22 cellular contexts compared by ENCODE assay signal in the genomic region with DNA sequence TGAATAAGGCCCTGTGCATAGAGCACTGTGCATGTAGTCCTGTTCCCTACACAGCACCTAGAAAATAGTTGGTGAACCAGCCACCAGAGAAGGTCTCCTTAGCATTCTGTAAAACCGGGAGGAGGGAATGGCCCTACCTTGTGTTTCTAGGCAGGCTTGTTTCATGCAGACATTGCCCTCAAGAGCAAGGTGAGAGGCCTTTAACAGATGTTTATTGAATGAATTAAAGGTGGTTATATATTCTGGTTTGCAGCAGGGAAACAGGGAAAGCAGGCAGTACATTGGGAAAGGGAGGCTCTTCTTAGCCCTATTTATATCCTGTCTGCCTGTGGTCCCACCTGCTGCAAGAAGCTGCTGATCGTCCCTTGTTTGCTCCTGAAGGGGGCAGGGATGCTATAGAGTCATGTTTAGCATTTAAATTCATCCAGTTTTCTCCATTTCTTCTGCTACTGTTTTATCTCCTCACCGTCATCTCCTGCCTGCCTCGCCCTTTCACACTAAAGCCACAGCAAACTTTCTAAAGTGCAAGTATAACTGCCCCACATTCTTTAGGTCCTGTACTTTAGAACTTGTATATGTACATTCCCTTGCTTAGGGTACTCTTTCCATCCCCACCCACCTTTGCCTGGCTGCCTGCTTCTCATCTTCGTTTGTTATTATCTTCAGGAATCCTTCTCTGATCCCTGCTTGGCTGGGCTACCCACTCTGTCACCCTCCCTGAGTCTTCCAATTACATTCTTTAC.
DNase-seq lines count a peak whose midpoint lies in the region; ATAC-seq and TF ChIP-seq lines count a peak whose summit lies in the region.
"Had no signal": no experiment of that assay in that cellular context is flagged by ENCODE, and none has a peak within 500 bp of the region (broad histone marks: within the 10 kb centered on the region; RNA-seq: fewer than 3 reads in every experiment).

No MANE protein-coding gene starts in this region.

- H3K79me1 ChIP-seq in neuronal stem cell (ENCODE audit: low read depth, low read length), result no peaks in the 10 kb centered on the region

- DNase-seq in UCSD-AML1 (lab: John Stamatoyannopoulos, UW; ENCODE audit: unreplicated experiment), result peak; percentile 13
- DNase-seq in neuronal stem cell (ENCODE audit: low spot score), result no peak
- DNase-seq in foreskin keratinocyte, result no peak
- DNase-seq in activated CD8-positive, alpha-beta memory T cell treated with anti-CD3 and anti-CD28 coated beads, Interleukin-2, amount 50 U/mL, for 4 hours, result no peak
- no peak for DNase-seq in H4 (ENCODE audit: low spot score)
- DNase-seq: activated CD4-positive, alpha-beta T cell treated with anti-CD3 and anti-CD28 coated beads for 36 hours; activated effector memory CD4-positive, alpha-beta T cell treated with anti-CD3 and anti-CD28 coated beads, Interleukin-2, amount 50 U/mL, for 16 hours; activated naive CD8-positive, alpha-beta T cell treated with anti-CD3 and anti-CD28 coated beads for 36 hours; GM23248; KG1; NCI-H146; NCI-H2107; NCI-H446; NCI-H774; psoas muscle; stimulated activated naive CD4-positive, alpha-beta T cell treated with Interleukin-2 at 50 U/mL for 16 hours had no signal

- no peak overlapping the region for H3K18ac ChIP-seq in neuronal stem cell (ENCODE audit: low read length)

- H3K4me2 ChIP-seq in neuronal stem cell (ENCODE audit: insufficient read depth, low read length, poor library complexity, severe bottlenecking), result no peak overlapping the region

- H2BK15ac ChIP-seq in neuronal stem cell (ENCODE audit: low read length), result no peak overlapping the region

- no peak overlapping the region for H3K23ac ChIP-seq in neuronal stem cell (ENCODE audit: low read depth, low read length, poor library complexity)

- peaks cover 21% of the 10 kb centered on the region for H3K4me1 ChIP-seq in HUES48 (ENCODE audit: control insufficient read depth, insufficient read depth, low read length)
- peaks cover 21% of the 10 kb centered on the region for H3K4me1 ChIP-seq in iPS-18a (ENCODE audit: control insufficient read depth, low read depth, low read length)
- H3K4me1 ChIP-seq in neuronal stem cell (ENCODE audit: control insufficient read depth in 2 of 2, insufficient read depth in 1 of 2, low read depth in 1 of 2, low read length in 2 of 2), result peaks cover 0 to 9% of the 10 kb centered on the region in 2 donors
- peaks cover 5% of the 10 kb centered on the region for H3K4me1 ChIP-seq in foreskin keratinocyte
- H3K4me1 ChIP-seq: ascending aorta, esophagus muscularis mucosa, psoas muscle, vagina had no signal

- ATAC-seq in foreskin keratinocyte, result no peak
- no peak for ATAC-seq in GM21515 (IDR thresholded peaks at IDR 0.05; ENCODE audit: unreplicated experiment)
- ATAC-seq: activated CD4-positive, alpha-beta T cell treated with anti-CD3 and anti-CD28 coated beads for 36 hours had no signal

- H3K4me3 ChIP-seq in HUES48 (ENCODE audit: low read depth, low read length), result peak overlapping the region; percentile 22
- peak overlapping the region; percentile 26 for H3K4me3 ChIP-seq in iPS-18a (ENCODE audit: low read length)
- no peak overlapping the region for H3K4me3 ChIP-seq in neuronal stem cell (ENCODE audit: low read length in 2 of 2)
- H3K4me3 ChIP-seq: ascending aorta, esophagus muscularis mucosa, GM23248, psoas muscle, vagina had no signal

- no peak overlapping the region for H2AK5ac ChIP-seq in neuronal stem cell (ENCODE audit: low read depth, low read length)

- no peak overlapping the region for H2BK5ac ChIP-seq in neuronal stem cell (ENCODE audit: low read length)

- H2BK12ac ChIP-seq in neuronal stem cell (ENCODE audit: low read length), result no peak overlapping the region

- peak overlapping the region; percentile 11 for H2AFZ ChIP-seq in neuronal stem cell (ENCODE audit: low read length)
- H2AFZ ChIP-seq: GM23248 had no signal

- H3K27ac ChIP-seq in HUES48 (ENCODE audit: low read depth, low read length) (no peak overlapping the region), iPS-18a (ENCODE audit: low read length) (no peak overlapping the region), neuronal stem cell (replicated peaks; ENCODE audit: low read length) (no peak overlapping the region), foreskin keratinocyte (no peak overlapping the region)
- H3K27ac ChIP-seq: ascending aorta, esophagus muscularis mucosa, GM23248, psoas muscle, vagina had no signal

- H3K9ac ChIP-seq in HUES48 (ENCODE audit: low read depth, low read length), result no peak overlapping the region
- H3K9ac ChIP-seq in iPS-18a (ENCODE audit: low read length), result no peak overlapping the region
- H3K9ac ChIP-seq in neuronal stem cell (ENCODE audit: low read depth, low read length, poor library complexity), result no peak overlapping the region
- H3K9ac ChIP-seq: GM23248 had no signal

- WGBS in neuronal stem cell (ENCODE audit: extremely low coverage in 2 of 2, insufficient read length in 2 of 2, insufficient replicate concordance in 1 of 2), 2 donors, result no CpG with 5 or more reads among the region's 5 CpGs

- no peaks in the 10 kb centered on the region for H3K27me3 ChIP-seq in HUES48 (ENCODE audit: control insufficient read depth, insufficient read depth, low read length)
- no peaks in the 10 kb centered on the region for H3K27me3 ChIP-seq in iPS-18a (ENCODE audit: control insufficient read depth, insufficient read depth, low read length)
- H3K27me3 ChIP-seq in neuronal stem cell (ENCODE audit: control insufficient read depth in 3 of 3, insufficient read depth in 3 of 3, low read depth in 1 of 3, low read length in 3 of 3), result no peaks in the 10 kb centered on the region
- no peaks in the 10 kb centered on the region for H3K27me3 ChIP-seq in foreskin keratinocyte
- H3K27me3 ChIP-seq: ascending aorta, esophagus muscularis mucosa, vagina had no signal

- H3K4ac ChIP-seq in neuronal stem cell (ENCODE audit: low read length), result no peak overlapping the region

- H3K14ac ChIP-seq in neuronal stem cell (ENCODE audit: low read length), result no peak overlapping the region

- no peak overlapping the region for H4K91ac ChIP-seq in neuronal stem cell (ENCODE audit: low read depth, low read length, poor library complexity)

- H3K36me3 ChIP-seq in HUES48 (ENCODE audit: control insufficient read depth, insufficient read depth, low read length) (no peaks in the 10 kb centered on the region), iPS-18a (ENCODE audit: control insufficient read depth, low read depth, low read length) (no peaks in the 10 kb centered on the region), neuronal stem cell (replicated peaks in 1 of 2; ENCODE audit: control insufficient read depth in 2 of 2, insufficient read depth in 2 of 2, low read length in 2 of 2) (peaks cover 0 to 3% of the 10 kb centered on the region in 2 donors)
- H3K36me3 ChIP-seq: ascending aorta, esophagus muscularis mucosa, vagina had no signal

- no peak overlapping the region for H4K8ac ChIP-seq in neuronal stem cell (ENCODE audit: low read depth, low read length)

- no peaks in the 10 kb centered on the region for H3K9me3 ChIP-seq in HUES48 (ENCODE audit: control insufficient read depth, insufficient read depth, low read length)
- no peaks in the 10 kb centered on the region for H3K9me3 ChIP-seq in iPS-18a (ENCODE audit: control insufficient read depth, low read depth, low read length)
- no peaks in the 10 kb centered on the region for H3K9me3 ChIP-seq in neuronal stem cell (replicated peaks in 1 of 2; ENCODE audit: control insufficient read depth in 2 of 2, insufficient read depth in 1 of 2, low read depth in 1 of 2, low read length in 2 of 2)
- H3K9me3 ChIP-seq: ascending aorta, esophagus muscularis mucosa, psoas muscle, vagina had no signal

- no peak for TF ChIP-seq CTCF in foreskin keratinocyte (conservative IDR thresholded peaks at IDR 0.05)

- H2BK120ac ChIP-seq in neuronal stem cell (ENCODE audit: low read depth, low read length), result no peak overlapping the region

Comparison
In these comparisons a context has a peak if more than half of its experiments do, and no peak if none do; other contexts are left out.
1. H3K4me3 ChIP-seq: peak in HUES48 (single experiment) and iPS-18a (single experiment); none in neuronal stem cell (0 of 2).